In genomic region chr2:191885650-191886049, GRCh38 we compare ENCODE assay signal across 20 cellular contexts. TPM values are rescaled to one million over a fixed set of nuclear protein-coding genes. Genes with fewer than 3 reads are reported as not detected.
DNase-seq lines count a peak whose midpoint lies in the region; ATAC-seq, FAIRE-seq and TF ChIP-seq lines count a peak whose summit lies in the region.
"Had no signal": no experiment of that assay in that cellular context is flagged by ENCODE, and none has a peak within 500 bp of the region (broad histone marks: within the 10 kb centered on the region; RNA-seq: fewer than 3 reads in every experiment).

No MANE protein-coding gene starts in this region.

- no peak for TF ChIP-seq CTCF in thyroid gland (IDR thresholded peaks at IDR 0.05)

- H3K4me1 ChIP-seq in small intestine (ENCODE audit: control insufficient read depth in 2 of 2, insufficient read depth in 1 of 2, low read depth in 1 of 2, low read length in 1 of 2) (peaks cover 0 to 3% of the 10 kb centered on the region in 2 donors), thyroid gland (no peaks in the 10 kb centered on the region)
- H3K4me1 ChIP-seq: BLaER1 had no signal

- intact Hi-C loops in thyroid gland (cut with DNase I): no loop called here

- FAIRE-seq in small intestine (lab: Jason Lieb, UNC) (no peak), GM12892 (lab: Jason Lieb, UNC) (no peak)
- FAIRE-seq: D721Med, GM12891, K562 had no signal

- DNase-seq in NCI-H2171 treated with DMSO at 0.1 percent for 48 hours (lab: John Stamatoyannopoulos, UW) (peak; percentile 48), NCI-H2171 (lab: John Stamatoyannopoulos, UW) (no peak), NCI-H1694 (lab: John Stamatoyannopoulos, UW) (peak; percentile 91), small intestine (peak; percentile 36), GM12892 (ENCODE audit: insufficient read length) (no peak), thyroid gland (no peak)
- DNase-seq: CD8-positive, alpha-beta T cell; GF-D8; GOT3; NCI-H2029; NCI-H510A; NCI-H82 had no signal

- H3K36me3 ChIP-seq in small intestine (ENCODE audit: control insufficient read depth in 2 of 2, insufficient read depth in 2 of 2, low read length in 2 of 2): no peaks in the 10 kb centered on the region
- H3K36me3 ChIP-seq in thyroid gland: no peaks in the 10 kb centered on the region
- H3K36me3 ChIP-seq: BLaER1 had no signal

- H3K27me3 ChIP-seq in small intestine (ENCODE audit: control insufficient read depth in 2 of 2, insufficient read depth in 2 of 2, low read length in 2 of 2) (no peaks in the 10 kb centered on the region), thyroid gland (no peaks in the 10 kb centered on the region)
- H3K27me3 ChIP-seq: BLaER1 had no signal

- H3K9me3 ChIP-seq in small intestine (ENCODE audit: control insufficient read depth, low read depth) (no peaks in the 10 kb centered on the region), thyroid gland (no peaks in the 10 kb centered on the region)

- TF ChIP-seq POLR2A in GM12892 (IDR thresholded peaks at IDR 0.05; ENCODE audit: low read depth, low read length): no peak
- TF ChIP-seq POLR2A in thyroid gland (IDR thresholded peaks at IDR 0.05): no peak

- H3K4me3 ChIP-seq in small intestine (ENCODE audit: low read depth in 1 of 2, low read length in 2 of 2) (no peak overlapping the region), thyroid gland (replicated peaks in 1 of 3) (no peak overlapping the region)
- H3K4me3 ChIP-seq: BLaER1, K562 had no signal

- peak; percentile 78 for ATAC-seq in esophagus mucosa
- no peak for ATAC-seq in GM18867 (IDR thresholded peaks at IDR 0.05; ENCODE audit: unreplicated experiment)
- ATAC-seq: CD8-positive, alpha-beta T cell; K562 had no signal

- WGBS in small intestine, 3 donors: 18 to 69% (median 38%) methylated on average over 6 of the region's 6 CpGs
- WGBS in thyroid gland, 2 donors: 86 to 97% methylated on average over 6 of the region's 6 CpGs

- H3K27ac ChIP-seq in small intestine (ENCODE audit: low read depth in 1 of 2, low read length in 1 of 2) (no peak overlapping the region), thyroid gland (no peak overlapping the region)
- H3K27ac ChIP-seq: BLaER1 had no signal

RNA-seq across cellular contexts. Expression of gene CAVIN2, which starts 38.8 kb away (rescaled TPM):
- total RNA-seq in esophagus mucosa (8.7 TPM), thyroid gland (100 to 1,000 TPM in 3 of 4 donors, 10 to 100 TPM in 1; 86.2 to 149 (median 132) TPM)
- 10 to 100 TPM in 1 of 3 donors, 1 to 10 TPM in 1, under 1 TPM in 1; 0.89 to 29.8 (median 8.1) TPM for polyA plus RNA-seq in small intestine
- polyA plus RNA-seq in GM12892 (2012; ENCODE audit: missing spikeins): 0.19 TPM
- total RNA-seq: CD8-positive, alpha-beta T cell; HT1080; SK-MEL-5 had no signal

Comparison
In these comparisons a context has a peak if more than half of its experiments do, and no peak if none do; other contexts are left out.
1. DNase-seq: peak in NCI-H2171 treated with DMSO at 0.1 percent for 48 hours (single experiment), NCI-H1694 (single experiment) and small intestine (single experiment); none in NCI-H2171 (single experiment), GM12892 (single experiment) and thyroid gland (0 of 2).